8 cellular contexts compared by ENCODE assay signal in genomic region chr22:50621491-50621880, GRCh38. TPM values are rescaled to one million over a fixed set of nuclear protein-coding genes. Genes with fewer than 3 reads are reported as not detected.
DNase-seq lines count a peak whose midpoint lies in the region; ATAC-seq and TF ChIP-seq lines count a peak whose summit lies in the region.

No MANE protein-coding gene starts in this region.

- H4K20me1 ChIP-seq in GM23248 (ENCODE audit: insufficient read depth) (no peaks in the 10 kb centered on the region), PC-3 (ENCODE audit: low read length) (no peaks in the 10 kb centered on the region)

- H3K27me3 ChIP-seq in GM23248 (replicated peaks; ENCODE audit: insufficient read depth) = no peaks in the 10 kb centered on the region
- no peaks in the 10 kb centered on the region for H3K27me3 ChIP-seq in PC-3 (ENCODE audit: low read length)
- H3K27me3 ChIP-seq in uterus = no peaks in the 10 kb centered on the region

- H3K9me3 Mint-ChIP-seq in activated naive CD8-positive, alpha-beta T cell treated with anti-CD3 and anti-CD28 coated beads for 36 hours = no peaks in the 10 kb centered on the region
- no peaks in the 10 kb centered on the region for H3K9me3 Mint-ChIP-seq in mesothelial cell of epicardium

- peak; percentile 61 for DNase-seq in GDM1 (lab: John Stamatoyannopoulos, UW)
- no peak for DNase-seq in GM23248
- no peak for DNase-seq in PC-3
- peak; percentile 56 for DNase-seq in activated naive CD8-positive, alpha-beta T cell treated with anti-CD3 and anti-CD28 coated beads for 36 hours
- no peak for DNase-seq in mesothelial cell of epicardium (ENCODE audit: low spot score in 2 of 2, unreplicated experiment in 2 of 2)
- no peak for DNase-seq in uterus
- DNase-seq in DMS153 (lab: John Stamatoyannopoulos, UW) = no peak

- in situ Hi-C loops in GM23248 (cut with MboI) = no loop called here

- H3K9me3 ChIP-seq in GM23248 (ENCODE audit: low read depth) = no peaks in the 10 kb centered on the region
- no peaks in the 10 kb centered on the region for H3K9me3 ChIP-seq in PC-3 (ENCODE audit: low read length)
- no peaks in the 10 kb centered on the region for H3K9me3 ChIP-seq in uterus

- H3K4me3 ChIP-seq in GM23248 = peak overlapping the region; percentile 49
- peak overlapping the region; percentile 75 for H3K4me3 ChIP-seq in PC-3 (ENCODE audit: low read length)
- no peak overlapping the region for H3K4me3 ChIP-seq in uterus

- H3K36me3 ChIP-seq in GM23248 (ENCODE audit: low read depth) (no peaks in the 10 kb centered on the region), PC-3 (ENCODE audit: low read depth, low read length) (no peaks in the 10 kb centered on the region), uterus (no peaks in the 10 kb centered on the region)

- TF ChIP-seq CTCF in PC-3 (conservative IDR thresholded peaks at IDR 0.05; ENCODE audit: low read depth, low read length) (no peak), mesothelial cell of epicardium (IDR thresholded peaks at IDR 0.05; ENCODE audit: unreplicated experiment) (no peak), uterus (IDR thresholded peaks at IDR 0.05) (no peak)

- no peak overlapping the region for H2AFZ ChIP-seq in GM23248
- peak overlapping the region; percentile 57 for H2AFZ ChIP-seq in PC-3 (ENCODE audit: low read length)

- H3K79me2 ChIP-seq in GM23248 (ENCODE audit: insufficient read depth) = no peaks in the 10 kb centered on the region
- no peaks in the 10 kb centered on the region for H3K79me2 ChIP-seq in PC-3 (ENCODE audit: low read length)

- no peaks in the 10 kb centered on the region for H3K9me2 ChIP-seq in GM23248 (ENCODE audit: insufficient read depth)
- no peaks in the 10 kb centered on the region for H3K9me2 ChIP-seq in PC-3 (replicated peaks; ENCODE audit: low read length)

- POLR2A ChIA-PET in PC-3 (lab: Charles Lee; ENCODE audit: unreplicated experiment) = no interaction called here

- H3K4me1 ChIP-seq in GM23248 (ENCODE audit: insufficient read depth) (peaks cover 8% of the 10 kb centered on the region), PC-3 (ENCODE audit: insufficient read depth, low read length) (peaks cover 15% of the 10 kb centered on the region; the same call in 1 of the 2 replicates), uterus (peaks cover 0 to 4% of the 10 kb centered on the region in 2 donors)

- intact Hi-C loops in PC-3 (cut with micrococcal nuclease) = loop anchor here (2.0 to 5.0 kb wide), 2 partner anchors 69 to 94 kb away; partner anchors contain the start of gene SCO2
- intact Hi-C loops in uterus (cut with DNase I; ENCODE audit: low total_unique reads) = no loop called here

- no peaks in the 10 kb centered on the region for H3K36me3 Mint-ChIP-seq in activated naive CD8-positive, alpha-beta T cell treated with anti-CD3 and anti-CD28 coated beads for 36 hours
- no peaks in the 10 kb centered on the region for H3K36me3 Mint-ChIP-seq in mesothelial cell of epicardium

- H3K9ac ChIP-seq in GM23248 = no peak overlapping the region
- no peak overlapping the region for H3K9ac ChIP-seq in PC-3 (ENCODE audit: low read length)

- CTCF ChIA-PET in PC-3 (lab: Charles Lee) = interaction anchor here (1.1 to 1.8 kb wide), 2 partner anchors 22 to 96 kb away, joined by 3 to 16 read pairs; partner anchors contain the start of genes MAPK8IP2 and SCO2

- peak overlapping the region; percentile 99 for H3K27ac Mint-ChIP-seq in activated naive CD8-positive, alpha-beta T cell treated with anti-CD3 and anti-CD28 coated beads for 36 hours
- H3K27ac Mint-ChIP-seq in mesothelial cell of epicardium = peak overlapping the region; percentile 61

- 7 to 9% methylated on average over 6 of the region's 6 CpGs for WGBS in GM23248 (ENCODE audit: low coverage in 1 of 2, low lambda C conversion rate in 2 of 2, missing lambda C conversion rate in 2 of 2), 2 experiments

- ATAC-seq in PC-3 (peak; percentile 55), HG02884 (IDR thresholded peaks at IDR 0.05; ENCODE audit: unreplicated experiment) (no peak)

- no peaks in the 10 kb centered on the region for H3K27me3 Mint-ChIP-seq in activated naive CD8-positive, alpha-beta T cell treated with anti-CD3 and anti-CD28 coated beads for 36 hours
- peaks cover 11% of the 10 kb centered on the region for H3K27me3 Mint-ChIP-seq in mesothelial cell of epicardium (ENCODE audit: low read depth)

- H3K4me2 ChIP-seq in GM23248 (ENCODE audit: unreplicated experiment) (peak overlapping the region; percentile 47), PC-3 (ENCODE audit: low read length) (peak overlapping the region; percentile 98)

- TSS peak; percentile 19 for BruUV-seq in PC-3 (replicated peaks; lab: Mats Ljungman, UMichigan)

- H3F3A ChIP-seq in GM23248 (ENCODE audit: insufficient read depth) (peaks cover 7% of the 10 kb centered on the region; the same call in 1 of the 2 replicates), PC-3 (ENCODE audit: low read length, unreplicated experiment) (no peaks in the 10 kb centered on the region)

- no peak overlapping the region for H3K27ac ChIP-seq in GM23248
- H3K27ac ChIP-seq in PC-3 (ENCODE audit: low read length) = no peak overlapping the region
- no peak overlapping the region for H3K27ac ChIP-seq in uterus

- H3K4me1 Mint-ChIP-seq in activated naive CD8-positive, alpha-beta T cell treated with anti-CD3 and anti-CD28 coated beads for 36 hours = peaks cover 38% of the 10 kb centered on the region
- H3K4me1 Mint-ChIP-seq in mesothelial cell of epicardium = peaks cover 23% of the 10 kb centered on the region

- TF ChIP-seq POLR2A in uterus (IDR thresholded peaks at IDR 0.05) = no peak

- H3K4me3 Mint-ChIP-seq in activated naive CD8-positive, alpha-beta T cell treated with anti-CD3 and anti-CD28 coated beads for 36 hours = peak overlapping the region; percentile 82
- peak overlapping the region; percentile 50 for H3K4me3 Mint-ChIP-seq in mesothelial cell of epicardium

RNA-seq across cellular contexts. Expression of gene ARSA, which starts 6.5 kb away (rescaled TPM):
- 59.6 and 59.7 TPM in 2 replicates for total RNA-seq in GM23248 (2014; rRNA removed; shearing (Covaris generic))
- polyA plus RNA-seq in GM23248 (2016; fragmentation: Nextera tagmentation; extraction: Ambion mirVana) = 31.7 and 32.9 TPM in 2 replicates
- total RNA-seq in PC-3 (2014; rRNA removed) = 11.3 and 16.7 TPM in 2 replicates
- total RNA-seq in activated naive CD8-positive, alpha-beta T cell treated with anti-CD3 and anti-CD28 coated beads for 36 hours = 10 to 100 TPM; 12.6 to 13.5 TPM
- total RNA-seq in mesothelial cell of epicardium = 45.2 to 51.5 TPM (median 49.9 TPM) in 3 replicates
- 10 to 100 TPM in 2 of 4 donors, 1 to 10 TPM in 2; 5.3 to 41.6 (median 10.6) TPM for total RNA-seq in uterus

RNA-seq across cellular contexts. Expression of gene MAPK8IP2, which starts 20.9 kb away (rescaled TPM):
- total RNA-seq in GM23248 (2014; rRNA removed; shearing (Covaris generic)) = 0.38 TPM in 1 of 2 replicates, not detected in the other
- polyA plus RNA-seq in GM23248 (2016; fragmentation: Nextera tagmentation; extraction: Ambion mirVana) = 0.06 and 0.09 TPM in 2 replicates
- total RNA-seq in PC-3 (2014; rRNA removed) = 1.2 and 1.5 TPM in 2 replicates
- total RNA-seq in activated naive CD8-positive, alpha-beta T cell treated with anti-CD3 and anti-CD28 coated beads for 36 hours = under 1 TPM; 0.16 to 0.21 TPM
- 2.8 to 3.2 TPM (median 2.8 TPM) in 3 replicates for total RNA-seq in mesothelial cell of epicardium
- 1 to 10 TPM in 3 of 4 donors, not detected in 1; 1.7 to 6.1 (median 5.2) TPM for total RNA-seq in uterus

RNA-seq across cellular contexts. Expression of gene CHKB, which starts 38.8 kb away (rescaled TPM):
- total RNA-seq in GM23248 (2014; rRNA removed; shearing (Covaris generic)) = 38.7 and 41.3 TPM in 2 replicates
- polyA plus RNA-seq in GM23248 (2016; fragmentation: Nextera tagmentation; extraction: Ambion mirVana) = 30.7 and 41.7 TPM in 2 replicates
- total RNA-seq in PC-3 (2014; rRNA removed) = 27.0 and 31.5 TPM in 2 replicates
- 10 to 100 TPM; 57.3 to 60.3 TPM for total RNA-seq in activated naive CD8-positive, alpha-beta T cell treated with anti-CD3 and anti-CD28 coated beads for 36 hours
- total RNA-seq in mesothelial cell of epicardium = 115 to 118 TPM (median 116 TPM) in 3 replicates
- total RNA-seq in uterus = 10 to 100 TPM; 13.5 to 75.6 (median 55.2) TPM

RNA-seq across cellular contexts. Expression of gene CPT1B, which starts 43.3 kb away (rescaled TPM):
- total RNA-seq in GM23248 (2014; rRNA removed; shearing (Covaris generic)) = 1.6 and 2.9 TPM in 2 replicates
- polyA plus RNA-seq in GM23248 (2016; fragmentation: Nextera tagmentation; extraction: Ambion mirVana) = 1.0 and 1.3 TPM in 2 replicates
- total RNA-seq in PC-3 (2014; rRNA removed) (13.1 and 17.5 TPM in 2 replicates), mesothelial cell of epicardium (109 to 112 TPM (median 111 TPM) in 3 replicates), uterus (10 to 100 TPM in 1 of 4 donors, 1 to 10 TPM in 1, under 1 TPM in 1, not detected in 1; 0.51 to 10.4 (median 7.2) TPM)
- total RNA-seq in activated naive CD8-positive, alpha-beta T cell treated with anti-CD3 and anti-CD28 coated beads for 36 hours = 10 to 100 TPM; 33.6 to 33.7 TPM

RNA-seq across cellular contexts. Expression of gene SHANK3, which starts 51.1 kb away (rescaled TPM):
- total RNA-seq in GM23248 (2014; rRNA removed; shearing (Covaris generic)) = 0.51 and 0.97 TPM in 2 replicates
- 0.08 and 0.10 TPM in 2 replicates for polyA plus RNA-seq in GM23248 (2016; fragmentation: Nextera tagmentation; extraction: Ambion mirVana)
- total RNA-seq in PC-3 (2014; rRNA removed) (3.7 and 6.8 TPM in 2 replicates), mesothelial cell of epicardium (14.2 to 14.8 TPM (median 14.3 TPM) in 3 replicates), uterus (100 to 1,000 TPM in 1 of 4 donors, 10 to 100 TPM in 2, 1 to 10 TPM in 1; 8.6 to 101 (median 16.9) TPM)
- under 1 TPM; 0.27 to 0.30 TPM for total RNA-seq in activated naive CD8-positive, alpha-beta T cell treated with anti-CD3 and anti-CD28 coated beads for 36 hours

Comparison
In these comparisons a context has a peak if more than half of its experiments do, and no peak if none do; other contexts are left out.
1. DNase-seq: peak in GDM1 (single experiment) and activated naive CD8-positive, alpha-beta T cell treated with anti-CD3 and anti-CD28 coated beads for 36 hours (single experiment); none in GM23248 (single experiment), PC-3 (single experiment), mesothelial cell of epicardium (0 of 2), uterus (0 of 2) and DMS153 (single experiment).
2. H3K4me3 ChIP-seq: peak in GM23248 (single experiment) and PC-3 (single experiment); none in uterus (0 of 2).